13 cellular contexts compared by ENCODE assay signal in genomic region chr1:225825606-225826005, GRCh38.
DNase-seq lines count a peak whose midpoint lies in the region; ATAC-seq and TF ChIP-seq lines count a peak whose summit lies in the region.
"Had no signal": no experiment of that assay in that cellular context is flagged by ENCODE, and none has a peak within 500 bp of the region (broad histone marks: within the 10 kb centered on the region; RNA-seq: fewer than 3 reads in every experiment).

No MANE protein-coding gene starts in this region.

- H3K4me2 ChIP-seq in BLaER1, result no peak overlapping the region

- H3K4me1 ChIP-seq in BLaER1, result no peaks in the 10 kb centered on the region

- no peaks in the 10 kb centered on the region for H3K36me3 ChIP-seq in BLaER1

- H3K4me3 Mint-ChIP-seq in nephron progenitor cell, result peak overlapping the region; percentile 57
- H3K4me3 Mint-ChIP-seq: activated naive CD8-positive, alpha-beta T cell treated with anti-CD3 and anti-CD28 coated beads, Interleukin-2, amount 10 ng/mL, durations not matched to agents 7 days and 5 days; stimulated activated effector memory CD8-positive, alpha-beta T cell treated with anti-CD3 and anti-CD28 coated beads, Interleukin-12 subunit alpha, Interleukin-12 subunit beta, amount 100 ng/mL, for 72 hours had no signal

- peaks cover 17% of the 10 kb centered on the region for H3K36me3 Mint-ChIP-seq in nephron progenitor cell (ENCODE audit: low read depth)
- H3K36me3 Mint-ChIP-seq: activated naive CD8-positive, alpha-beta T cell treated with anti-CD3 and anti-CD28 coated beads, Interleukin-2, amount 10 ng/mL, durations not matched to agents 7 days and 5 days; stimulated activated effector memory CD8-positive, alpha-beta T cell treated with anti-CD3 and anti-CD28 coated beads, Interleukin-12 subunit alpha, Interleukin-12 subunit beta, amount 100 ng/mL, for 72 hours had no signal

- H3K9me3 ChIP-seq in BLaER1, result no peaks in the 10 kb centered on the region

- H4K20me1 ChIP-seq in BLaER1, result no peaks in the 10 kb centered on the region

- TF ChIP-seq CTCF in coronary artery (IDR thresholded peaks at IDR 0.05), result no peak
- no peak for TF ChIP-seq CTCF in nephron progenitor cell (IDR thresholded peaks at IDR 0.05)

- peaks cover 4% of the 10 kb centered on the region for H3K27me3 Mint-ChIP-seq in nephron progenitor cell (ENCODE audit: low read depth, poor library complexity)
- H3K27me3 Mint-ChIP-seq: activated naive CD8-positive, alpha-beta T cell treated with anti-CD3 and anti-CD28 coated beads, Interleukin-2, amount 10 ng/mL, durations not matched to agents 7 days and 5 days had no signal

- peak overlapping the region; percentile 99 for H3K27ac Mint-ChIP-seq in nephron progenitor cell
- H3K27ac Mint-ChIP-seq: activated naive CD8-positive, alpha-beta T cell treated with anti-CD3 and anti-CD28 coated beads, Interleukin-2, amount 10 ng/mL, durations not matched to agents 7 days and 5 days had no signal

- H3K27ac ChIP-seq in BLaER1 (no peak overlapping the region), coronary artery (no peak overlapping the region)

- ATAC-seq in GM21390 (IDR thresholded peaks at IDR 0.05; ENCODE audit: unreplicated experiment) (no peak), GM19351 (IDR thresholded peaks at IDR 0.05; ENCODE audit: unreplicated experiment) (no peak)
- ATAC-seq: stimulated activated effector memory CD8-positive, alpha-beta T cell treated with anti-CD3 and anti-CD28 coated beads, Interleukin-12 subunit alpha, Interleukin-12 subunit beta, amount 100 ng/mL, for 72 hours had no signal

- H3K9ac ChIP-seq in BLaER1, result 0 out of 2 replicates have a peak overlapping the region, but pooled peaks have one; percentile 5

- no peak overlapping the region for H3K4me3 ChIP-seq in BLaER1
- H3K4me3 ChIP-seq in coronary artery, result peak overlapping the region; percentile 1

- no peaks in the 10 kb centered on the region for H3K27me3 ChIP-seq in BLaER1

- peaks cover 55% of the 10 kb centered on the region for H3K4me1 Mint-ChIP-seq in nephron progenitor cell
- H3K4me1 Mint-ChIP-seq: activated naive CD8-positive, alpha-beta T cell treated with anti-CD3 and anti-CD28 coated beads, Interleukin-2, amount 10 ng/mL, durations not matched to agents 7 days and 5 days; stimulated activated effector memory CD8-positive, alpha-beta T cell treated with anti-CD3 and anti-CD28 coated beads, Interleukin-12 subunit alpha, Interleukin-12 subunit beta, amount 100 ng/mL, for 72 hours had no signal

- H3K9me3 Mint-ChIP-seq in nephron progenitor cell, result no peaks in the 10 kb centered on the region
- H3K9me3 Mint-ChIP-seq: activated naive CD8-positive, alpha-beta T cell treated with anti-CD3 and anti-CD28 coated beads, Interleukin-2, amount 10 ng/mL, durations not matched to agents 7 days and 5 days; stimulated activated effector memory CD8-positive, alpha-beta T cell treated with anti-CD3 and anti-CD28 coated beads, Interleukin-12 subunit alpha, Interleukin-12 subunit beta, amount 100 ng/mL, for 72 hours had no signal

- DNase-seq in NCI-H2081 treated with DMSO at 0.1 percent for 48 hours (lab: John Stamatoyannopoulos, UW) (peak; percentile 30), coronary artery (ENCODE audit: low spot score) (no peak), nephron progenitor cell (peak; percentile 36), hypothalamus (lab: John Stamatoyannopoulos, UW) (no peak)
- DNase-seq in effector CD4-positive, alpha-beta T cell, result no peak
- DNase-seq: activated naive CD8-positive, alpha-beta T cell treated with anti-CD3 and anti-CD28 coated beads, Interleukin-2, amount 10 ng/mL, durations not matched to agents 7 days and 5 days; foreskin fibroblast; nucleus accumbens; stimulated activated CD4-positive, alpha-beta T cell treated with anti-CD3 and anti-CD28 coated beads, Interleukin-2, amount 100 ng/mL, for 24 hours had no signal

Comparison
In these comparisons a context has a peak if more than half of its experiments do, and no peak if none do; other contexts are left out.
1. DNase-seq: peak in NCI-H2081 treated with DMSO at 0.1 percent for 48 hours (single experiment) and nephron progenitor cell (single experiment); none in coronary artery (single experiment), hypothalamus (0 of 51) and effector CD4-positive, alpha-beta T cell (single experiment).